In the genomic region with DNA sequence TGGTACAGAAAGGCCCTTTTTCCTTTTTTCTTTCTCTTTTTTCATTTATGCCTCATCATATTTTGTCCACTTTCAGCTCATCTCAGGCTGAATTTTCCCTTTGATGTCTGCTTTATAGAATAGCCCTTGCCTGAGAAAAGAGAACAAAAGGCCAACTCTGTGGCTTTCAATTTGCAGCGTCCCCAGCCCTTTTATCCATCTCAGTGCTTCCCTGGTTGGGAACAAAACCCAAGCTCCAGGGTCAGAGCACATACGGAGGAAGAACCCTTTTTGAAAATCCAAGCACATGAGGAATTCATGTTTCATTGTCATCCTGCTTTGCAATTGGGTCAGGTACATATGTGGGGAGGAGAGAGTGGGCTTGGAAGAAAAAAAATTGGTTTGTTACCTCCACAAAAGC, we compare ENCODE assay signal across 26 cellular contexts.
"Had no signal": no experiment of that assay in that cellular context is flagged by ENCODE, and none has a peak within 500 bp of the region (broad histone marks: within the 10 kb centered on the region; RNA-seq: fewer than 3 reads in every experiment).

No MANE protein-coding gene starts in this region.

- H3K36me3 ChIP-seq: ascending aorta, brain microvascular endothelial cell, sigmoid colon, thyroid gland had no signal

- H2AFZ ChIP-seq: hepatocyte had no signal

- H3K27ac ChIP-seq: ascending aorta, brain microvascular endothelial cell, esophagus squamous epithelium, hepatocyte, sigmoid colon, thyroid gland, upper lobe of left lung had no signal

- H3K4me3 Mint-ChIP-seq: activated CD4-positive, alpha-beta memory T cell treated with anti-CD3 and anti-CD28 coated beads, Interleukin-2, amount 10 ng/mL, durations not matched to agents 7 days and 5 days; activated CD4-positive, alpha-beta T cell treated with anti-CD3 and anti-CD28 coated beads, Interleukin-2, amount 10 ng/mL, durations not matched to agents 24 days and 14 days; activated naive CD4-positive, alpha-beta T cell treated with anti-CD3 and anti-CD28 coated beads, Interleukin-2, amount 10 ng/mL, durations not matched to agents 7 days and 5 days; activated naive CD8-positive, alpha-beta T cell treated with anti-CD3 and anti-CD28 coated beads, Interleukin-2, amount 10 ng/mL, durations not matched to agents 7 days and 5 days; activated T-cell treated with anti-CD3 and anti-CD28 coated beads, Interleukin-2, amount 50 U/mL, for 24 hours; naive B cell; stimulated activated memory B cell treated with anti-CD40 and anti-IgM and Interleukin-4, amounts not matched to agents 10 μg/mL and 1 μg/mL and 100 μg/mL, for 72 hours; stimulated activated naive CD8-positive, alpha-beta T cell treated with anti-CD3 and anti-CD28 coated beads, Interleukin-15, amount 100 ng/mL, for 72 hours had no signal

- H3K4me1 ChIP-seq: ascending aorta, esophagus squamous epithelium, thyroid gland had no signal

- H3K9me3 ChIP-seq: ascending aorta, esophagus squamous epithelium, sigmoid colon, thyroid gland, upper lobe of left lung had no signal

- H3K9me3 Mint-ChIP-seq: activated CD4-positive, alpha-beta T cell treated with anti-CD3 and anti-CD28 coated beads, Interleukin-2, amount 10 ng/mL, durations not matched to agents 24 days and 14 days; activated naive CD4-positive, alpha-beta T cell treated with anti-CD3 and anti-CD28 coated beads, Interleukin-2, amount 10 ng/mL, durations not matched to agents 7 days and 5 days; activated naive CD8-positive, alpha-beta T cell treated with anti-CD3 and anti-CD28 coated beads, Interleukin-2, amount 10 ng/mL, durations not matched to agents 7 days and 5 days; activated T-cell treated with anti-CD3 and anti-CD28 coated beads, Interleukin-2, amount 50 U/mL, for 24 hours; stimulated activated memory B cell treated with anti-CD40 and anti-IgM and Interleukin-4, amounts not matched to agents 10 μg/mL and 1 μg/mL and 100 μg/mL, for 72 hours; stimulated activated naive CD8-positive, alpha-beta T cell treated with anti-CD3 and anti-CD28 coated beads, Interleukin-15, amount 100 ng/mL, for 72 hours had no signal

- DNase-seq: activated CD4-positive, alpha-beta memory T cell treated with anti-CD3 and anti-CD28 coated beads, Interleukin-2, amount 10 ng/mL, durations not matched to agents 7 days and 5 days; activated CD4-positive, alpha-beta T cell treated with anti-CD3 and anti-CD28 coated beads, Interleukin-2, amount 10 ng/mL, durations not matched to agents 24 days and 14 days; activated CD4-positive, CD25-positive, alpha-beta regulatory T cell treated with anti-CD3 and anti-CD28 coated beads, Interleukin-2, amount 50 U/mL, for 72 hours; activated CD8-positive, alpha-beta memory T cell treated with anti-CD3 and anti-CD28 coated beads, Interleukin-2, amount 50 U/mL, for 48 hours; activated gamma-delta T cell; activated naive CD4-positive, alpha-beta T cell treated with anti-CD3 and anti-CD28 coated beads, Interleukin-2, amount 10 ng/mL, durations not matched to agents 7 days and 5 days; activated naive CD8-positive, alpha-beta T cell treated with anti-CD3 and anti-CD28 coated beads, Interleukin-2, amount 10 ng/mL, durations not matched to agents 7 days and 5 days; activated T-cell treated with anti-CD3 and anti-CD28 coated beads, Interleukin-2, amount 50 U/mL, for 24 hours; brain microvascular endothelial cell; esophagus squamous epithelium; foreskin melanocyte; glutamatergic neuron; left cardiac atrium; mammary epithelial cell; naive B cell; posterior cingulate gyrus; sigmoid colon; small intestine; stimulated activated CD4-positive, alpha-beta T cell treated with anti-CD3 and anti-CD28 coated beads, Interleukin-4, amount 100 ng/mL, for 24 hours; stimulated activated naive CD8-positive, alpha-beta T cell treated with anti-CD3 and anti-CD28 coated beads, Interleukin-15, amount 100 ng/mL, for 72 hours; T-helper 2 cell; thyroid gland; upper lobe of left lung had no signal

- H3K27me3 Mint-ChIP-seq: activated CD4-positive, alpha-beta memory T cell treated with anti-CD3 and anti-CD28 coated beads, Interleukin-2, amount 10 ng/mL, durations not matched to agents 7 days and 5 days; activated CD4-positive, alpha-beta T cell treated with anti-CD3 and anti-CD28 coated beads, Interleukin-2, amount 10 ng/mL, durations not matched to agents 24 days and 14 days; activated naive CD4-positive, alpha-beta T cell treated with anti-CD3 and anti-CD28 coated beads, Interleukin-2, amount 10 ng/mL, durations not matched to agents 7 days and 5 days; activated naive CD8-positive, alpha-beta T cell treated with anti-CD3 and anti-CD28 coated beads, Interleukin-2, amount 10 ng/mL, durations not matched to agents 7 days and 5 days; naive B cell; stimulated activated memory B cell treated with anti-CD40 and anti-IgM and Interleukin-4, amounts not matched to agents 10 μg/mL and 1 μg/mL and 100 μg/mL, for 72 hours; stimulated activated naive CD8-positive, alpha-beta T cell treated with anti-CD3 and anti-CD28 coated beads, Interleukin-15, amount 100 ng/mL, for 72 hours had no signal

- H3K79me2 ChIP-seq: hepatocyte had no signal

- ATAC-seq: left cardiac atrium; stimulated activated memory B cell treated with anti-CD40 and anti-IgM and Interleukin-4, amounts not matched to agents 10 μg/mL and 1 μg/mL and 100 μg/mL, for 72 hours; stimulated activated naive CD8-positive, alpha-beta T cell treated with anti-CD3 and anti-CD28 coated beads, Interleukin-15, amount 100 ng/mL, for 72 hours had no signal

- H3K27me3 ChIP-seq: ascending aorta, brain microvascular endothelial cell, esophagus squamous epithelium, hepatocyte, sigmoid colon, thyroid gland, upper lobe of left lung had no signal

- H3K4me2 ChIP-seq: hepatocyte had no signal

- H3K4me1 Mint-ChIP-seq: activated CD4-positive, alpha-beta memory T cell treated with anti-CD3 and anti-CD28 coated beads, Interleukin-2, amount 10 ng/mL, durations not matched to agents 7 days and 5 days; activated naive CD4-positive, alpha-beta T cell treated with anti-CD3 and anti-CD28 coated beads, Interleukin-2, amount 10 ng/mL, durations not matched to agents 7 days and 5 days; activated naive CD8-positive, alpha-beta T cell treated with anti-CD3 and anti-CD28 coated beads, Interleukin-2, amount 10 ng/mL, durations not matched to agents 7 days and 5 days; stimulated activated naive CD8-positive, alpha-beta T cell treated with anti-CD3 and anti-CD28 coated beads, Interleukin-15, amount 100 ng/mL, for 72 hours had no signal

- H3K4me3 ChIP-seq: ascending aorta, esophagus squamous epithelium, hepatocyte, sigmoid colon, thyroid gland, upper lobe of left lung had no signal

- H3K27ac Mint-ChIP-seq: activated CD4-positive, alpha-beta memory T cell treated with anti-CD3 and anti-CD28 coated beads, Interleukin-2, amount 10 ng/mL, durations not matched to agents 7 days and 5 days; activated CD4-positive, alpha-beta T cell treated with anti-CD3 and anti-CD28 coated beads, Interleukin-2, amount 10 ng/mL, durations not matched to agents 24 days and 14 days; activated naive CD4-positive, alpha-beta T cell treated with anti-CD3 and anti-CD28 coated beads, Interleukin-2, amount 10 ng/mL, durations not matched to agents 7 days and 5 days; activated naive CD8-positive, alpha-beta T cell treated with anti-CD3 and anti-CD28 coated beads, Interleukin-2, amount 10 ng/mL, durations not matched to agents 7 days and 5 days; activated T-cell treated with anti-CD3 and anti-CD28 coated beads, Interleukin-2, amount 50 U/mL, for 24 hours; naive B cell; stimulated activated naive CD8-positive, alpha-beta T cell treated with anti-CD3 and anti-CD28 coated beads, Interleukin-15, amount 100 ng/mL, for 72 hours had no signal
